In the genomic region with DNA sequence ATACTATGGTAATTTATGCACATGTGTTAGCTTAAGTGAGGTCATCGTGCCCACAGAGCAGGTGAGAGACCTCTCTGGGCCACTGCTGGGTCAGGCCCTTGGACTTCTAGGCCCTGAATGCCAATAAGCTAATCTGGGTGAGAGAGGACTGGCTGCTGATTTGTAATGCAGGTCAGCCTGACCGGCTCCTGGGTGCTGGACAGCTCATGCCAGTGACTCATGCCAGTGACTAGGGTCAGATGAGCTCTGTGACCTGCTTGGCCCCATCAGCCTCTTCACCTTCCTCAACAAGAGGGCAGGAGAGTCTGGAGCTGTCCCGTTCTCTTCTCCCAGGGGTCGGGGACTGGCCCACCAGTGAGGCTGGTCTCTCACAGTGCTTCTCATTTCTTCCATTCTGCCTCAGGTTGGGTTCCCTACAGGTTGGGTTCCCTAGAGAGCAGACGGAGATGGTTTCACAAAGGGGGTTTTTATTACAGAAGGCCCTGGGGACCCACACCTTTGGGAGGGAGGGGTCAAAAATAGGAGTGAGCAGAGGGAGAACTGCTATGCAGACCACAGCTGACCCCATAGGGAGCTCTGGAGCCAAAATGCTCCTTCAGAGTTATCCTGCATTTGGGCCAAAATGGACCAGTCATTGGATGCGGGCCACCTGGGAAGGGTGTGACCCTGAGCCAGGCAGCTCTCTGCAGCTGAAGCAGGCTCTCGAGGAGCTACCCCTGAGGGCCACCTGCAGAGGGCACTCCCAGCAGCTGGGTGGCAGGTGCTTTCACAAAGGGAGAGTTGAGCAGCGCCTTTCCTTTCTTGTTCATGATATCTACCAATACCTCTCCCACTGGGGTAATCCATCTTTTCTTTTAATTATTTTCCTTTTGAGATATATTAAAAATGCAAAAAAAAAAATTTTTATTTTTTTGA, we compare ENCODE assay signal across 11 cellular contexts. TPM values are rescaled to one million over a fixed set of nuclear protein-coding genes. Genes with fewer than 3 reads are reported as not detected.
DNase-seq lines count a peak whose midpoint lies in the region; ATAC-seq, FAIRE-seq and TF ChIP-seq lines count a peak whose summit lies in the region.
"Had no signal": no experiment of that assay in that cellular context is flagged by ENCODE, and none has a peak within 500 bp of the region (broad histone marks: within the 10 kb centered on the region; RNA-seq: fewer than 3 reads in every experiment).

No MANE protein-coding gene starts in this region.

- FAIRE-seq in frontal cortex (lab: Jason Lieb, UNC), result no peak
- FAIRE-seq: GM12892 had no signal

- no peak overlapping the region for H3K4me3 ChIP-seq in brain microvascular endothelial cell (ENCODE audit: low read depth, low read length)

- H3K27me3 Mint-ChIP-seq in stimulated activated naive CD8-positive, alpha-beta T cell treated with anti-CD3 and anti-CD28 coated beads, Interleukin-15, amount 100 ng/mL, for 72 hours, result peaks cover 6% of the 10 kb centered on the region

- H3K27me3 ChIP-seq in brain microvascular endothelial cell (replicated peaks), result peaks cover 7% of the 10 kb centered on the region

- H3K36me3 ChIP-seq in brain microvascular endothelial cell (replicated peaks), result no peaks in the 10 kb centered on the region

- no peaks in the 10 kb centered on the region for H3K9me3 Mint-ChIP-seq in stimulated activated naive CD8-positive, alpha-beta T cell treated with anti-CD3 and anti-CD28 coated beads, Interleukin-15, amount 100 ng/mL, for 72 hours

- TF ChIP-seq CTCF in brain microvascular endothelial cell (IDR thresholded peaks at IDR 0.05; ENCODE audit: low read depth, low read length, missing control alignments), result peak; percentile 6

- ATAC-seq in stimulated activated naive CD8-positive, alpha-beta T cell treated with anti-CD3 and anti-CD28 coated beads, Interleukin-15, amount 100 ng/mL, for 72 hours, result peak; percentile 51
- no peak for ATAC-seq in stimulated activated naive CD8-positive, alpha-beta T cell treated with anti-CD3 and anti-CD28 coated beads, Interleukin-15, Interleukin-2, amounts not matched to agents 100 U/mL and 50 U/mL, for 24 hours
- no peak for ATAC-seq in GM18502 (IDR thresholded peaks at IDR 0.05; ENCODE audit: poor library complexity, unreplicated experiment)

- in situ Hi-C loops in brain microvascular endothelial cell (cut with HindIII; ENCODE audit: low pct_ligation_motif_present, low sequenced_read_pairs), result no loop called here

- H3K27ac ChIP-seq in brain microvascular endothelial cell, result no peak overlapping the region

- peaks cover 31% of the 10 kb centered on the region for H3K4me1 Mint-ChIP-seq in stimulated activated naive CD8-positive, alpha-beta T cell treated with anti-CD3 and anti-CD28 coated beads, Interleukin-15, amount 100 ng/mL, for 72 hours

- no peak overlapping the region for H3K27ac Mint-ChIP-seq in stimulated activated naive CD8-positive, alpha-beta T cell treated with anti-CD3 and anti-CD28 coated beads, Interleukin-15, amount 100 ng/mL, for 72 hours

- no peak overlapping the region for H3K4me3 Mint-ChIP-seq in stimulated activated naive CD8-positive, alpha-beta T cell treated with anti-CD3 and anti-CD28 coated beads, Interleukin-15, amount 100 ng/mL, for 72 hours

- DNase-seq in stimulated activated naive CD8-positive, alpha-beta T cell treated with anti-CD3 and anti-CD28 coated beads, Interleukin-15, amount 100 ng/mL, for 72 hours, result no peak
- DNase-seq in stimulated activated naive CD8-positive, alpha-beta T cell treated with anti-CD3 and anti-CD28 coated beads, Interleukin-15, Interleukin-2, amounts not matched to agents 100 U/mL and 50 U/mL, for 24 hours, result no peak
- DNase-seq in NCI-H774 (lab: John Stamatoyannopoulos, UW) (peak; percentile 28), brain microvascular endothelial cell (peak; percentile 11), frontal cortex (ENCODE audit: low spot score in 2 of 2) (no peak), inferior parietal cortex (ENCODE audit: extremely low spot score) (no peak), HPDE6-E6E7 (ENCODE audit: extremely low spot score) (no peak)
- DNase-seq: KG1 had no signal

RNA-seq across cellular contexts. Expression of a gene that starts 2.2 kb away (rescaled TPM):
- not detected for total RNA-seq in frontal cortex
- total RNA-seq: kidney epithelial cell had no signal

RNA-seq across cellular contexts. Expression of a gene that starts 15.3 kb away (rescaled TPM):
- not detected for total RNA-seq in frontal cortex
- total RNA-seq: kidney epithelial cell had no signal

RNA-seq across cellular contexts. Expression of a gene that starts 23.4 kb away (rescaled TPM):
- total RNA-seq in frontal cortex, result 36.3 TPM

RNA-seq across cellular contexts. Expression of a gene that starts 25.8 kb away (rescaled TPM):
- not detected for total RNA-seq in frontal cortex
- total RNA-seq: kidney epithelial cell had no signal

Comparison
In these comparisons a context has a peak if more than half of its experiments do, and no peak if none do; other contexts are left out.
1. DNase-seq: peak in NCI-H774 (single experiment) and brain microvascular endothelial cell (single experiment); none in stimulated activated naive CD8-positive, alpha-beta T cell treated with anti-CD3 and anti-CD28 coated beads, Interleukin-15, amount 100 ng/mL, for 72 hours (0 of 2), stimulated activated naive CD8-positive, alpha-beta T cell treated with anti-CD3 and anti-CD28 coated beads, Interleukin-15, Interleukin-2, amounts not matched to agents 100 U/mL and 50 U/mL, for 24 hours (single experiment), frontal cortex (0 of 2), inferior parietal cortex (single experiment) and HPDE6-E6E7 (single experiment).